Comparison of ENCODE assay signal across 8 cellular contexts in the genomic region with DNA sequence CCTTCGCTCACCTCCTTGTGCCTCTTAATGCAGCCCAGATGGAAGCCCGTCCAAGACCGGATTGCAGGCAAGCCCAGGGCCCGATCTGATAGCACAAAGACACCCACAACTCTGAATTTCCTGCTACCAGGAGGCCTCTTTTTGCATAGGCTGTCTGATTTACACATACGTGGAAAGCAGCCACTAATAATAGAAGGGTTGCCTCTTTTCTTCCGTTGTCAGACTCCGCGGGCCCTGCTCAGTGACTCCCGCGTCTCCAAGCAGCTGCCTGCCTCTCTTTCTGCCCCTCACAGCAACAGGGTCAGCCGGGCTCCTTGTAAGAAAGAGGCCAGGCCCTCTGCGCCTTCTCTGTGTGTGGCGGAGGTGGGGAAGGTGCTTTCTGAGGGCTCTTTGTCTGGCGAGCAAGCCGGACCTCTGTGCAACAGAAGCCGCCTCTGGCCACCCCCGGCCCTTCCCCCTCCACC. TPM values are rescaled to one million over a fixed set of nuclear protein-coding genes. Genes with fewer than 3 reads are reported as not detected.
DNase-seq lines count a peak whose midpoint lies in the region; ATAC-seq lines count a peak whose summit lies in the region.

No MANE protein-coding gene starts in this region.

- peak overlapping the region; percentile 60 for H4K91ac ChIP-seq in mesenchymal stem cell (ENCODE audit: low read length)

- ATAC-seq in GM19397 (IDR thresholded peaks at IDR 0.05; ENCODE audit: unreplicated experiment) (peak; percentile 55), HG03439 (IDR thresholded peaks at IDR 0.05; ENCODE audit: unreplicated experiment) (peak; percentile 58)

- peak overlapping the region; percentile 47 for H3K27ac ChIP-seq in CD4-positive, alpha-beta memory T cell (ENCODE audit: low read depth, low read length)
- no peak overlapping the region for H3K27ac ChIP-seq in mesenchymal stem cell (ENCODE audit: low read length, poor library complexity, severe bottlenecking)

- peak overlapping the region; percentile 1 to 20 for H2BK12ac ChIP-seq in mesenchymal stem cell (ENCODE audit: low read length in 2 of 2)

- peak overlapping the region; percentile 79 for H4K8ac ChIP-seq in mesenchymal stem cell (ENCODE audit: low read length)

- H3K4me1 Mint-ChIP-seq in CD4-positive, alpha-beta memory T cell: peaks cover 89 to 100% (median 97%) of the 10 kb centered on the region in 4 donors
- peaks cover 98% of the 10 kb centered on the region for H3K4me1 Mint-ChIP-seq in activated T-cell treated with anti-CD3 and anti-CD28 coated beads, Interleukin-2, amount 50 U/mL, for 24 hours (ENCODE audit: low read depth)

- H2BK120ac ChIP-seq in mesenchymal stem cell (ENCODE audit: low read depth, low read length): peak overlapping the region; percentile 37

- H3K27me3 ChIP-seq in CD4-positive, alpha-beta memory T cell (ENCODE audit: insufficient read depth, low read length): no peaks in the 10 kb centered on the region
- no peaks in the 10 kb centered on the region for H3K27me3 ChIP-seq in mesenchymal stem cell (ENCODE audit: control insufficient read depth in 1 of 2, insufficient read depth in 1 of 2, low read length in 2 of 2)

- no peak overlapping the region for H3K4me2 ChIP-seq in mesenchymal stem cell (ENCODE audit: low read length, poor library complexity, severe bottlenecking)

- H3K4me3 ChIP-seq in CD4-positive, alpha-beta memory T cell (ENCODE audit: low read length in 2 of 2): peak overlapping the region in 1 of 2 donors; percentile 11
- H3K4me3 ChIP-seq in mesenchymal stem cell (ENCODE audit: insufficient read depth in 1 of 2, low read depth in 1 of 2, low read length in 2 of 2): no peak overlapping the region

- peak overlapping the region; percentile 67 to 87 for H3K18ac ChIP-seq in mesenchymal stem cell (ENCODE audit: low read depth in 1 of 2, low read length in 2 of 2)

- H3K36me3 Mint-ChIP-seq in CD4-positive, alpha-beta memory T cell: peaks cover 0 to 37% of the 10 kb centered on the region in 2 donors
- H3K36me3 Mint-ChIP-seq in activated T-cell treated with anti-CD3 and anti-CD28 coated beads, Interleukin-2, amount 50 U/mL, for 24 hours (ENCODE audit: low read depth): peaks cover 20% of the 10 kb centered on the region

- DNase-seq in CD4-positive, alpha-beta memory T cell: peak; percentile 49 to 66 (median 52)
- DNase-seq in activated T-cell treated with anti-CD3 and anti-CD28 coated beads, Interleukin-2, amount 50 U/mL, for 24 hours: peak; percentile 67
- DNase-seq in mesenchymal stem cell (peak; percentile 61), DMS53 treated with DMSO at 0.1 percent for 48 hours (lab: John Stamatoyannopoulos, UW; ENCODE audit: unreplicated experiment) (no peak), CD1c-positive myeloid dendritic cell (ENCODE audit: extremely low spot score) (no peak), SIG-M5 (lab: John Stamatoyannopoulos, UW) (no peak)

- H2AK5ac ChIP-seq in mesenchymal stem cell (ENCODE audit: low read length, severe bottlenecking): no peak overlapping the region

- peak overlapping the region; percentile 6 for H2AFZ ChIP-seq in mesenchymal stem cell (ENCODE audit: low read depth, low read length)

- H3K27me3 Mint-ChIP-seq in CD4-positive, alpha-beta memory T cell: peaks cover 0 to 2% of the 10 kb centered on the region in 2 donors
- no peaks in the 10 kb centered on the region for H3K27me3 Mint-ChIP-seq in activated T-cell treated with anti-CD3 and anti-CD28 coated beads, Interleukin-2, amount 50 U/mL, for 24 hours

- no peaks in the 10 kb centered on the region for H3K9me3 ChIP-seq in CD4-positive, alpha-beta memory T cell (ENCODE audit: control insufficient read depth in 1 of 2, low read length in 2 of 2)
- H3K9me3 ChIP-seq in mesenchymal stem cell (ENCODE audit: control insufficient read depth, low read length): no peaks in the 10 kb centered on the region

- H3K9ac ChIP-seq in mesenchymal stem cell (ENCODE audit: low read length): no peak overlapping the region

- H2BK5ac ChIP-seq in mesenchymal stem cell (ENCODE audit: low read depth, low read length, poor library complexity, severe bottlenecking): no peak overlapping the region

- H3K23ac ChIP-seq in mesenchymal stem cell (ENCODE audit: low read length in 2 of 2): no peak overlapping the region

- CTCF ChIA-PET in CD4-positive, alpha-beta memory T cell (lab: Charles Lee; ENCODE audit: partially characterized antibody): interaction anchor here (0.8 to 2.3 kb wide), 2 partner anchors 16 to 37 kb away, joined by 3 to 5 read pairs; no protein-coding TSS in a partner anchor

- 20% methylated on average over 15 of the region's 17 CpGs for WGBS in mesenchymal stem cell

- H3K36me3 ChIP-seq in CD4-positive, alpha-beta memory T cell (ENCODE audit: insufficient read depth, low read length): no peaks in the 10 kb centered on the region
- no peaks in the 10 kb centered on the region for H3K36me3 ChIP-seq in mesenchymal stem cell (ENCODE audit: control insufficient read depth in 1 of 2, insufficient read depth in 2 of 2, low read depth in 1 of 2, low read length in 2 of 2)

- H3K4ac ChIP-seq in mesenchymal stem cell (ENCODE audit: low read depth in 1 of 2, low read length in 2 of 2): peak overlapping the region; percentile 19 to 49

- no peaks in the 10 kb centered on the region for H3K79me1 ChIP-seq in mesenchymal stem cell (replicated peaks; ENCODE audit: low read length, poor library complexity, severe bottlenecking)

- H3K4me3 Mint-ChIP-seq in CD4-positive, alpha-beta memory T cell: peak overlapping the region; percentile 80 to 94 (median 84)
- peak overlapping the region; percentile 75 for H3K4me3 Mint-ChIP-seq in activated T-cell treated with anti-CD3 and anti-CD28 coated beads, Interleukin-2, amount 50 U/mL, for 24 hours

- peaks cover 100% of the 10 kb centered on the region for H3K4me1 ChIP-seq in CD4-positive, alpha-beta memory T cell (ENCODE audit: insufficient read depth, low read length)
- no peaks in the 10 kb centered on the region for H3K4me1 ChIP-seq in mesenchymal stem cell (ENCODE audit: control insufficient read depth, insufficient read depth, low read depth, low read length)

- H3K9me3 Mint-ChIP-seq in CD4-positive, alpha-beta memory T cell: peaks cover 0 to 5% (median 0%) of the 10 kb centered on the region in 8 donors
- no peaks in the 10 kb centered on the region for H3K9me3 Mint-ChIP-seq in activated T-cell treated with anti-CD3 and anti-CD28 coated beads, Interleukin-2, amount 50 U/mL, for 24 hours

- H2BK15ac ChIP-seq in mesenchymal stem cell (ENCODE audit: low read depth, poor library complexity, severe bottlenecking): peak overlapping the region; percentile 95

- no peak overlapping the region for H3K14ac ChIP-seq in mesenchymal stem cell (ENCODE audit: low read length in 2 of 2)

- intact Hi-C loops in CD4-positive, alpha-beta memory T cell (cut with micrococcal nuclease): loop anchor here (1.0 kb wide), 1 partner anchor 24 kb away; no protein-coding TSS in a partner anchor

- POLR2A ChIA-PET in CD4-positive, alpha-beta memory T cell (lab: Charles Lee; ENCODE audit: partially characterized antibody): interaction anchor here (1.0 to 22.3 kb wide), 4 partner anchors 13 to 27 kb away, joined by 5 to 373 read pairs (median 26); a partner anchor contains a TSS

- H3K27ac Mint-ChIP-seq in CD4-positive, alpha-beta memory T cell: peak overlapping the region; percentile 91 to 98 (median 94)
- H3K27ac Mint-ChIP-seq in activated T-cell treated with anti-CD3 and anti-CD28 coated beads, Interleukin-2, amount 50 U/mL, for 24 hours: peak overlapping the region; percentile 95

RNA-seq across cellular contexts. Expression of a gene that starts 26.7 kb away (rescaled TPM):
- 100 to 1,000 TPM; 112 to 122 TPM for total RNA-seq in CD4-positive, alpha-beta memory T cell
- 10 to 100 TPM; 54.6 to 93.1 TPM for polyA plus RNA-seq in CD4-positive, alpha-beta memory T cell
- 12.2 TPM for polyA plus RNA-seq in mesenchymal stem cell (2013, experiment 1 of 2)
- 12.6 TPM for polyA plus RNA-seq in mesenchymal stem cell (2013, experiment 2 of 2)

Comparison
In these comparisons a context has a peak if more than half of its experiments do, and no peak if none do; other contexts are left out.
1. DNase-seq: peak in CD4-positive, alpha-beta memory T cell (5 of 5), activated T-cell treated with anti-CD3 and anti-CD28 coated beads, Interleukin-2, amount 50 U/mL, for 24 hours (single experiment) and mesenchymal stem cell (single experiment); none in DMS53 treated with DMSO at 0.1 percent for 48 hours (single experiment), CD1c-positive myeloid dendritic cell (single experiment) and SIG-M5 (single experiment).